Comparison of ENCODE assay signal across 8 cellular contexts in genomic region chr1:40665335-40666171, GRCh38. TPM values are rescaled to one million over a fixed set of nuclear protein-coding genes. Genes with fewer than 3 reads are reported as not detected.
DNase-seq lines count a peak whose midpoint lies in the region; ATAC-seq and TF ChIP-seq lines count a peak whose summit lies in the region.

TSS of gene RIMS3 (minus strand) at chr1:40665682. CDS start at chr1:40641925, 23,757 bp downstream.

- no peaks in the 10 kb centered on the region for H3K27me3 ChIP-seq in gastrocnemius medialis

- H3K27ac Mint-ChIP-seq in T-helper 2 cell treated with Interferon-gamma antibody and Interleukin-4, amounts not matched to agents 5 μg/mL and 100 μg/mL, for 36 hours = peak within 1 kb of the TSS; percentile 79

- peak within 1 kb of the TSS; percentile 87 for H3K4me3 Mint-ChIP-seq in T-helper 2 cell treated with Interferon-gamma antibody and Interleukin-4, amounts not matched to agents 5 μg/mL and 100 μg/mL, for 36 hours

- DNase-seq in GDM1 (lab: John Stamatoyannopoulos, UW) (peak; percentile 61), HEK293T (ENCODE audit: extremely low spot score) (peak; percentile 95), NCI-H1092 (lab: John Stamatoyannopoulos, UW) (peak; percentile 60), hippocampal formation (lab: John Stamatoyannopoulos, UW) (peak; percentile 42 to 74), gastrocnemius medialis (peak; percentile 42 to 44), middle frontal gyrus (ENCODE audit: extremely low spot score, low spot score) (no peak)
- DNase-seq in T-helper 2 cell treated with Interferon-gamma antibody and Interleukin-4, amounts not matched to agents 5 μg/mL and 100 μg/mL, for 36 hours (ENCODE audit: low spot score) = peak; percentile 83

- TF ChIP-seq CTCF in gastrocnemius medialis (IDR thresholded peaks at IDR 0.05 in 4 of 5, conservative IDR thresholded peaks at IDR 0.05 in 1 of 5) = no peak

- no peaks in the 10 kb centered on the region for H3K36me3 Mint-ChIP-seq in T-helper 2 cell treated with Interferon-gamma antibody and Interleukin-4, amounts not matched to agents 5 μg/mL and 100 μg/mL, for 36 hours (ENCODE audit: low read depth)

- no peaks in the 10 kb centered on the region for H3K9me3 Mint-ChIP-seq in T-helper 2 cell treated with Interferon-gamma antibody and Interleukin-4, amounts not matched to agents 5 μg/mL and 100 μg/mL, for 36 hours

- H3K9me3 ChIP-seq in gastrocnemius medialis = no peaks in the 10 kb centered on the region

- ATAC-seq in gastrocnemius medialis = peak; percentile 84 to 85

- peak within 1 kb of the TSS; percentile 42 to 63 (median 54) for H3K4me3 ChIP-seq in gastrocnemius medialis

- no peaks in the 10 kb centered on the region for H3K36me3 ChIP-seq in gastrocnemius medialis

- H3K4me1 Mint-ChIP-seq in T-helper 2 cell treated with Interferon-gamma antibody and Interleukin-4, amounts not matched to agents 5 μg/mL and 100 μg/mL, for 36 hours (ENCODE audit: low read depth) = peaks cover 11% of the 10 kb centered on the region

- POLR2A ChIA-PET in HEK293T (lab: Yijun Ruan, JAX) = interaction anchor here (0.8 to 4.8 kb wide), 4 partner anchors 9 to 33 kb away, joined by 3 to 28 read pairs (median 4); partner anchors contain the start of gene NFYC

- CTCF ChIA-PET in HEK293T (lab: Yijun Ruan, JAX) = no interaction called here

- no peak for TF ChIP-seq POLR2A in gastrocnemius medialis (IDR thresholded peaks at IDR 0.05)

- no peaks in the 10 kb centered on the region for H3K27me3 Mint-ChIP-seq in T-helper 2 cell treated with Interferon-gamma antibody and Interleukin-4, amounts not matched to agents 5 μg/mL and 100 μg/mL, for 36 hours (ENCODE audit: low read depth)

- peak within 1 kb of the TSS; percentile 41 for H3K27ac ChIP-seq in angular gyrus (ENCODE audit: low read depth, low read length)
- H3K27ac ChIP-seq in gastrocnemius medialis = no peak within 1 kb of the TSS

- intact Hi-C loops in gastrocnemius medialis (cut with DNase I; ENCODE audit: low total_unique reads) = no loop called here

- in situ Hi-C loops in gastrocnemius medialis (cut with MboI; ENCODE audit: low sequenced_read_pairs in 4 of 4) = no loop called here

- peaks cover 4 to 6% of the 10 kb centered on the region in 2 donors for H3K4me1 ChIP-seq in gastrocnemius medialis

TF ChIP-seq in HEK293T, 16 proteins besides CTCF, POLR2A, EP300 and RAD21:
- TF ChIP-seq PKNOX1 (IDR thresholded peaks at IDR 0.05) (no peak), ELF4 (IDR thresholded peaks at IDR 0.05) (no peak)

RNA-seq across cellular contexts. Expression of gene RIMS3, which starts in this region (rescaled TPM):
- total RNA-seq in gastrocnemius medialis = under 1 TPM; 0.31 to 0.67 (median 0.44) TPM

Comparison
In these comparisons a context has a peak if more than half of its experiments do, and no peak if none do; other contexts are left out.
1. Peak in DNase-seq, ATAC-seq and H3K4me3 ChIP-seq in gastrocnemius medialis; RNA of the gene not detected or under 1 TPM.